ENCODE assay signal across 8 cellular contexts in genomic region chr2:72150157-72150960, GRCh38. TPM values are rescaled to one million over a fixed set of nuclear protein-coding genes. Genes with fewer than 3 reads are reported as not detected.
DNase-seq lines count a peak whose midpoint lies in the region; ATAC-seq, FAIRE-seq and TF ChIP-seq lines count a peak whose summit lies in the region.

No MANE protein-coding gene starts in this region.

- WGBS in thyroid gland, 2 donors = 5 to 6% methylated on average over 27 to 28 of the region's 28 CpGs

- peak; percentile 86 for DNase-seq in DMS153 treated with DMSO at 0.1 percent for 48 hours (lab: John Stamatoyannopoulos, UW; ENCODE audit: unreplicated experiment)
- DNase-seq in GOT3 (lab: John Stamatoyannopoulos, UW) = peak; percentile 52
- DNase-seq in LNCaP clone FGC (ENCODE audit: low read depth) = peak; percentile 10
- peak; percentile 70 to 75 for DNase-seq in SHP77 (lab: John Stamatoyannopoulos, UW)
- peak in 3 of 4 experiments; percentile 16 to 40 (median 18) for DNase-seq in activated naive CD4-positive, alpha-beta T cell (lab: John Stamatoyannopoulos, UW)
- peak; percentile 85 to 88 for DNase-seq in frontal cortex (ENCODE audit: low spot score in 2 of 2)
- DNase-seq in omental fat pad (ENCODE audit: low spot score) = peak; percentile 74
- peak; percentile 76 to 79 for DNase-seq in thyroid gland

- intact Hi-C loops in thyroid gland (cut with DNase I) = loop anchor here (2.0 to 10.0 kb wide), 2 partner anchors 594 to 602 kb away; no protein-coding TSS in a partner anchor

- no peaks in the 10 kb centered on the region for H3K9me3 ChIP-seq in thyroid gland

- H3K36me3 ChIP-seq in thyroid gland = no peaks in the 10 kb centered on the region

- peak; percentile 81 for ATAC-seq in omental fat pad (ENCODE audit: low FRiP score)

- no peak for FAIRE-seq in frontal cortex (lab: Jason Lieb, UNC)

- peak; percentile 60 for TF ChIP-seq CTCF in LNCaP clone FGC (IDR thresholded peaks at IDR 0.05; ENCODE audit: control insufficient read depth, extremely low read depth, insufficient read depth)
- TF ChIP-seq CTCF in omental fat pad (IDR thresholded peaks at IDR 0.05) = peak in 2 of 3 donors; percentile 48 to 74
- TF ChIP-seq CTCF in thyroid gland (IDR thresholded peaks at IDR 0.05) = peak; percentile 81 to 93 (median 88)

- H3K4me1 ChIP-seq in thyroid gland = peaks cover 40 to 41% of the 10 kb centered on the region in 2 donors

- peaks cover 30% of the 10 kb centered on the region for H3K27me3 ChIP-seq in thyroid gland

- no peak overlapping the region for H3K4me3 ChIP-seq in LNCaP clone FGC (ENCODE audit: low read depth, low read length)
- H3K4me3 ChIP-seq in thyroid gland (replicated peaks in 1 of 3) = peak overlapping the region in 1 of 3 donors; percentile 56

- TF ChIP-seq POLR2A in thyroid gland (IDR thresholded peaks at IDR 0.05) = no peak

- H3K27ac ChIP-seq in thyroid gland = no peak overlapping the region

RNA-seq across cellular contexts. Expression of gene CYP26B1, which starts 2.7 kb away (rescaled TPM):
- total RNA-seq in frontal cortex (0.82 TPM), omental fat pad (10 to 100 TPM; 10.6 to 36.6 (median 18.8) TPM), thyroid gland (10 to 100 TPM; 11.8 to 24.2 (median 16.3) TPM)

Comparison
In these comparisons a context has a peak if more than half of its experiments do, and no peak if none do; other contexts are left out.
1. DNase-seq: peak in every context shown above with its lines; median percentile 86 in frontal cortex; 86 in DMS153 treated with DMSO at 0.1 percent for 48 hours; 78 in thyroid gland; 74 in omental fat pad; 72 in SHP77; 52 in GOT3; 18 in activated naive CD4-positive, alpha-beta T cell; 10 in LNCaP clone FGC.